In genomic region chr17:38353084-38353604, GRCh38 we compare ENCODE assay signal across 9 cellular contexts. TPM values are rescaled to one million over a fixed set of nuclear protein-coding genes. Genes with fewer than 3 reads are reported as not detected.
DNase-seq lines count a peak whose midpoint lies in the region; ATAC-seq, FAIRE-seq and TF ChIP-seq lines count a peak whose summit lies in the region.
"Had no signal": no experiment of that assay in that cellular context is flagged by ENCODE, and none has a peak within 500 bp of the region (broad histone marks: within the 10 kb centered on the region; RNA-seq: fewer than 3 reads in every experiment).

No MANE protein-coding gene starts in this region.

- H3K36me3 Mint-ChIP-seq in activated T-cell treated with anti-CD3 and anti-CD28 coated beads, Interleukin-2, amount 50 U/mL, for 72 hours (ENCODE audit: insufficient read depth in 2 of 2), result no peaks in the 10 kb centered on the region
- no peaks in the 10 kb centered on the region for H3K36me3 Mint-ChIP-seq in astrocyte (ENCODE audit: low read depth, unreplicated experiment)
- peaks cover 10% of the 10 kb centered on the region for H3K36me3 Mint-ChIP-seq in type B pancreatic cell

- H3K27me3 ChIP-seq in astrocyte (ENCODE audit: insufficient read depth, low read length) (no peaks in the 10 kb centered on the region), lower lobe of right lung (ENCODE audit: low read depth) (no peaks in the 10 kb centered on the region)

- peak overlapping the region; percentile 96 for H3K4me2 ChIP-seq in astrocyte (ENCODE audit: low read length)

- no peaks in the 10 kb centered on the region for H3K27me3 Mint-ChIP-seq in activated T-cell treated with anti-CD3 and anti-CD28 coated beads, Interleukin-2, amount 50 U/mL, for 72 hours (ENCODE audit: low read depth)
- H3K27me3 Mint-ChIP-seq in astrocyte (ENCODE audit: low read depth, unreplicated experiment) (peaks cover 2% of the 10 kb centered on the region), type B pancreatic cell (no peaks in the 10 kb centered on the region)

- H3K4me3 ChIP-seq in astrocyte (ENCODE audit: insufficient read depth, low read depth, low read length), result peak overlapping the region; percentile 82
- peak overlapping the region; percentile 86 for H3K4me3 ChIP-seq in lower lobe of right lung

- peak overlapping the region; percentile 78 for H3K9ac ChIP-seq in astrocyte (ENCODE audit: low read length)

- peaks cover 54% of the 10 kb centered on the region for H4K20me1 ChIP-seq in astrocyte (ENCODE audit: insufficient read depth, low read length)

- H3K9me3 Mint-ChIP-seq in activated T-cell treated with anti-CD3 and anti-CD28 coated beads, Interleukin-2, amount 50 U/mL, for 72 hours, result no peaks in the 10 kb centered on the region
- H3K9me3 Mint-ChIP-seq in astrocyte (ENCODE audit: unreplicated experiment) (no peaks in the 10 kb centered on the region), type B pancreatic cell (no peaks in the 10 kb centered on the region)

- H3K36me3 ChIP-seq in astrocyte (ENCODE audit: insufficient read depth, low read length) (no peaks in the 10 kb centered on the region), lower lobe of right lung (no peaks in the 10 kb centered on the region)

- H3K79me2 ChIP-seq in astrocyte (ENCODE audit: insufficient read depth, low read length), result peaks cover 60% of the 10 kb centered on the region

- H3K27ac ChIP-seq in astrocyte (ENCODE audit: low read depth, low read length) (no peak overlapping the region), lower lobe of right lung (peak overlapping the region; percentile 83)

- H3K9me3 ChIP-seq in astrocyte (ENCODE audit: insufficient read depth, low read depth, low read length) (no peaks in the 10 kb centered on the region), lower lobe of right lung (no peaks in the 10 kb centered on the region)

- H3K4me1 ChIP-seq in astrocyte (ENCODE audit: insufficient read depth, low read length), result peaks cover 15% of the 10 kb centered on the region
- peaks cover 28% of the 10 kb centered on the region for H3K4me1 ChIP-seq in lower lobe of right lung

- TF ChIP-seq CTCF in astrocyte (IDR thresholded peaks at IDR 0.05; ENCODE audit: insufficient read depth, low read depth, low read length) (no peak), lower lobe of right lung (IDR thresholded peaks at IDR 0.05) (no peak), type B pancreatic cell (conservative IDR thresholded peaks at IDR 0.05) (no peak)

- no peak for FAIRE-seq in astrocyte (lab: Jason Lieb, UNC)

- H3K4me3 Mint-ChIP-seq in activated T-cell treated with anti-CD3 and anti-CD28 coated beads, Interleukin-2, amount 50 U/mL, for 72 hours, result peak overlapping the region; percentile 79 to 84
- H3K4me3 Mint-ChIP-seq in astrocyte (ENCODE audit: unreplicated experiment) (peak overlapping the region; percentile 89), type B pancreatic cell (peak overlapping the region; percentile 87)

- no peak for DNase-seq in activated T-cell treated with anti-CD3 and anti-CD28 coated beads, Interleukin-2, amount 50 U/mL, for 72 hours
- no peak for DNase-seq in activated T-cell treated with anti-CD3 and anti-CD28 coated beads, Interleukin-2, amount 50 U/mL, for 1 hour
- DNase-seq in astrocyte (ENCODE audit: low read depth) (no peak), lower lobe of right lung (no peak), type B pancreatic cell (ENCODE audit: extremely low spot score, unreplicated experiment) (no peak), glomerular visceral epithelial cell (ENCODE audit: extremely low spot score) (no peak)
- no peak for DNase-seq in stimulated activated naive CD4-positive, alpha-beta T cell treated with Interleukin-2 at 50 U/mL for 16 hours (lab: John Stamatoyannopoulos, UW)
- DNase-seq: SW 1271 had no signal

- intact Hi-C loops in lower lobe of right lung (cut with DNase I), result loop anchor here (10.0 kb wide), 1 partner anchor 52 kb away; no protein-coding TSS in a partner anchor

- H3K27ac Mint-ChIP-seq in activated T-cell treated with anti-CD3 and anti-CD28 coated beads, Interleukin-2, amount 50 U/mL, for 72 hours, result no peak overlapping the region
- H3K27ac Mint-ChIP-seq in astrocyte (ENCODE audit: unreplicated experiment) (peak overlapping the region; percentile 48), type B pancreatic cell (peak overlapping the region; percentile 63)

- ATAC-seq in activated T-cell treated with anti-CD3 and anti-CD28 coated beads, Interleukin-2, amount 50 U/mL, for 72 hours (replicated peaks in 1 of 2), result no peak
- no peak for ATAC-seq in lower lobe of right lung
- no peak for ATAC-seq in GM18502 (IDR thresholded peaks at IDR 0.05; ENCODE audit: poor library complexity, unreplicated experiment)

- no peak overlapping the region for H2AFZ ChIP-seq in astrocyte (ENCODE audit: low read depth, low read length)

- H3K4me1 Mint-ChIP-seq in activated T-cell treated with anti-CD3 and anti-CD28 coated beads, Interleukin-2, amount 50 U/mL, for 72 hours (ENCODE audit: low read depth), result peaks cover 60% of the 10 kb centered on the region
- H3K4me1 Mint-ChIP-seq in astrocyte (ENCODE audit: low read depth, unreplicated experiment) (peaks cover 20% of the 10 kb centered on the region), type B pancreatic cell (ENCODE audit: unreplicated experiment) (peaks cover 46% of the 10 kb centered on the region)

RNA-seq across cellular contexts. Expression of gene SOCS7, which starts 1.5 kb away (rescaled TPM):
- 10 to 100 TPM; 35.7 to 44.7 TPM for total RNA-seq in activated T-cell treated with anti-CD3 and anti-CD28 coated beads, Interleukin-2, amount 50 U/mL, for 72 hours
- total RNA-seq in astrocyte, result 16.8 and 17.2 TPM in 2 replicates
- total RNA-seq in lower lobe of right lung, result 23.0 TPM
- total RNA-seq in type B pancreatic cell (ENCODE audit: low replicate concordance), result 25.8 and 33.0 TPM in 2 replicates

RNA-seq across cellular contexts. Expression of gene GPR179, which starts 9.4 kb away (rescaled TPM):
- under 1 TPM; 0.09 to 0.60 TPM for total RNA-seq in activated T-cell treated with anti-CD3 and anti-CD28 coated beads, Interleukin-2, amount 50 U/mL, for 72 hours
- total RNA-seq in astrocyte, result 0.07 and 0.10 TPM in 2 replicates
- 0.15 TPM for total RNA-seq in lower lobe of right lung
- 0.14 and 0.59 TPM in 2 replicates for total RNA-seq in type B pancreatic cell (ENCODE audit: low replicate concordance)

RNA-seq across cellular contexts. Expression of gene MRPL45, which starts 56.2 kb away (rescaled TPM):
- total RNA-seq in activated T-cell treated with anti-CD3 and anti-CD28 coated beads, Interleukin-2, amount 50 U/mL, for 72 hours, result 10 to 100 TPM; 54.9 to 67.1 TPM
- total RNA-seq in astrocyte (30.0 and 34.3 TPM in 2 replicates), lower lobe of right lung (26.7 TPM), type B pancreatic cell (ENCODE audit: low replicate concordance) (37.3 and 47.1 TPM in 2 replicates)
